30 cellular contexts compared by ENCODE assay signal in the genomic region with DNA sequence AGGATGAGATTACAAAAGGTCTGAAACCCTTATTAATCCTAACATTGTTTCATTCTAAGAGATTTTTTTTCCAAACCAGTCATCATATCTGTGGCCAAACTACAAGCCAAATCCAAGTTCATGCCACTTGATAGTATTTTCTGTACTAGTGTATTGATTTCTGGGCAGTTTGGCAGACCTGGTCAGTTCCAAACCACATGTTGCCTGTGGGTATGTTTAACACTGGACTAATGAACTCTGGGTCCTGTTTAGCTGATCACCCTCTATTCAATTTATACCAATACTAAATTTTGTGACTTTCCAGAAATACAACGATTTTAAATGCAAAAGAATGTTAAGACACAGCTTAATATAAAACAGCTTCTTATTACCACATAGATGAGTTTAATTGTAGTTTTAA. TPM values are rescaled to one million over a fixed set of nuclear protein-coding genes. Genes with fewer than 3 reads are reported as not detected.
"Had no signal": no experiment of that assay in that cellular context is flagged by ENCODE, and none has a peak within 500 bp of the region (broad histone marks: within the 10 kb centered on the region; RNA-seq: fewer than 3 reads in every experiment).

No MANE protein-coding gene starts in this region.

- H3K9me3 Mint-ChIP-seq: activated B cell treated with CpG ODN at 0.5 μM for 24 hours; activated CD8-positive, alpha-beta T cell treated with anti-CD3 and anti-CD28 coated beads for 36 hours; activated T-cell treated with anti-CD3 and anti-CD28 coated beads, Interleukin-2, amount 50 U/mL, for 4 hours; T-helper 2 cell treated with Interferon-gamma antibody and Interleukin-4, amounts not matched to agents 5 μg/mL and 100 μg/mL, for 36 hours had no signal

- H3K9me3 ChIP-seq: esophagus squamous epithelium, heart left ventricle had no signal

- H3K4me3 ChIP-seq: esophagus squamous epithelium, heart left ventricle had no signal

- H3K4me1 ChIP-seq: esophagus squamous epithelium, heart left ventricle had no signal

- ATAC-seq: activated CD4-positive, CD25-positive, alpha-beta regulatory T cell treated with anti-CD3 and anti-CD28 coated beads, Interleukin-2, amount 50 U/mL, for 24 hours; activated CD8-positive, alpha-beta T cell treated with anti-CD3 and anti-CD28 coated beads for 36 hours; activated T-cell treated with anti-CD3 and anti-CD28 coated beads, Interleukin-2, amount 50 U/mL, for 4 hours; activated T-helper 17 cell treated with anti-CD3 and anti-CD28 coated beads, Interleukin-2, amount 50 U/mL, for 72 hours; effector memory CD8-positive, alpha-beta T cell; heart left ventricle; T-helper 17 cell had no signal

- H3K27me3 ChIP-seq: brain microvascular endothelial cell, esophagus squamous epithelium, heart left ventricle had no signal

- DNase-seq: activated B cell treated with CpG ODN at 0.5 μM for 24 hours; activated CD4-positive, alpha-beta T cell treated with anti-CD3 and anti-CD28 coated beads for 48 hours; activated CD4-positive, alpha-beta T cell treated with anti-CD3 and anti-CD28 coated beads, Interleukin-2, amount 50 U/mL, for 1 hour; activated CD4-positive, alpha-beta T cell treated with anti-CD3 and anti-CD28 coated beads, Interleukin-2, amount 50 U/mL, for 48 hours; activated CD8-positive, alpha-beta memory T cell treated with anti-CD3 and anti-CD28 coated beads for 24 hours; activated CD8-positive, alpha-beta T cell treated with anti-CD3 and anti-CD28 coated beads for 36 hours; activated effector memory CD4-positive, alpha-beta T cell treated with Interleukin-2 at 50 U/mL for 16 hours; activated gamma-delta T cell treated with Interleukin-2 at 50 U/mL for 16 hours; activated naive CD4-positive, alpha-beta T cell treated with anti-CD3 and anti-CD28 coated beads, Interleukin-2, amount 50 U/mL, for 16 hours; activated naive CD4-positive, alpha-beta T cell treated with Interleukin-2 at 50 U/mL for 16 hours; activated T-cell treated with anti-CD3 and anti-CD28 coated beads, Interleukin-2, amount 50 U/mL, for 4 hours; amniotic stem cell; anterior cingulate cortex; caudate nucleus; cortex of kidney; dermis blood vessel endothelial cell; effector CD4-positive, alpha-beta T cell; effector memory CD8-positive, alpha-beta T cell; esophagus squamous epithelium; glutamatergic neuron; heart left ventricle; T-helper 1 cell; T-helper 17 cell; T1000; WERI-Rb-1 had no signal

- H3K27ac Mint-ChIP-seq: activated B cell treated with CpG ODN at 0.5 μM for 24 hours; activated CD8-positive, alpha-beta T cell treated with anti-CD3 and anti-CD28 coated beads for 36 hours; activated naive CD8-positive, alpha-beta T cell; activated T-helper 17 cell treated with anti-CD3 and anti-CD28 coated beads, Interleukin-2, amount 50 U/mL, for 72 hours; effector memory CD8-positive, alpha-beta T cell; T-helper 17 cell; T-helper 2 cell treated with Interferon-gamma antibody and Interleukin-4, amounts not matched to agents 5 μg/mL and 100 μg/mL, for 36 hours had no signal

- H3K36me3 Mint-ChIP-seq: activated naive CD8-positive, alpha-beta T cell had no signal

- H3K27me3 Mint-ChIP-seq: activated B cell treated with CpG ODN at 0.5 μM for 24 hours; activated CD8-positive, alpha-beta T cell treated with anti-CD3 and anti-CD28 coated beads for 36 hours; activated naive CD8-positive, alpha-beta T cell; activated T-helper 17 cell treated with anti-CD3 and anti-CD28 coated beads, Interleukin-2, amount 50 U/mL, for 72 hours; effector memory CD8-positive, alpha-beta T cell had no signal

- H3K4me1 Mint-ChIP-seq: activated B cell treated with CpG ODN at 0.5 μM for 24 hours; activated T-helper 17 cell treated with anti-CD3 and anti-CD28 coated beads, Interleukin-2, amount 50 U/mL, for 72 hours; T-helper 17 cell had no signal

- H3K27ac ChIP-seq: esophagus squamous epithelium, heart left ventricle, WERI-Rb-1 had no signal

- H3K4me3 Mint-ChIP-seq: activated B cell treated with CpG ODN at 0.5 μM for 24 hours; activated CD8-positive, alpha-beta T cell treated with anti-CD3 and anti-CD28 coated beads for 36 hours; activated naive CD8-positive, alpha-beta T cell; activated T-cell treated with anti-CD3 and anti-CD28 coated beads, Interleukin-2, amount 50 U/mL, for 4 hours; activated T-helper 17 cell treated with anti-CD3 and anti-CD28 coated beads, Interleukin-2, amount 50 U/mL, for 72 hours; effector memory CD8-positive, alpha-beta T cell; T-helper 17 cell; T-helper 2 cell treated with Interferon-gamma antibody and Interleukin-4, amounts not matched to agents 5 μg/mL and 100 μg/mL, for 36 hours had no signal

RNA-seq across cellular contexts. Expression of gene TBX18, which starts 24.0 kb away (rescaled TPM):
- total RNA-seq: activated B cell treated with CpG ODN at 0.5 μM for 24 hours; activated CD8-positive, alpha-beta T cell treated with anti-CD3 and anti-CD28 coated beads for 36 hours; activated T-cell treated with anti-CD3 and anti-CD28 coated beads, Interleukin-2, amount 50 U/mL, for 4 hours; activated T-helper 17 cell treated with anti-CD3 and anti-CD28 coated beads, Interleukin-2, amount 50 U/mL, for 72 hours; T-helper 17 cell had no signal
